11 cellular contexts compared by ENCODE assay signal in the genomic region with DNA sequence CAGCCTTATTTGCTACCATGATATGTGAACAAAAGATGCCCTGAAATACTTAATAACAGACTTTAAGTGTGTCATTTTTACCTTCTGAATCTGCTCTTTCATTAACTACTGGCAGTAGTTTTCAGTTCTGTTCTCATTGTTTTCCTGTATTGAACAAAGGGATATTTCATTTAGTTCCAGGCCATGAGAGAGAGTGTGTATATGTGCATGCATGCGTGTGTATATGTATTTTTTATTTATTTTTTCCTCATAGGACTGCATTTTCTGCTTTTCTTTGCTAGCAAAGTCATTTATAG.
"Had no signal": no experiment of that assay in that cellular context is flagged by ENCODE, and none has a peak within 500 bp of the region (broad histone marks: within the 10 kb centered on the region; RNA-seq: fewer than 3 reads in every experiment).

No MANE protein-coding gene starts in this region.

- H3K27me3 ChIP-seq: colonic mucosa, heart right ventricle, neural progenitor cell, pancreas, transverse colon had no signal

- ATAC-seq: stimulated activated memory B cell treated with anti-CD40 and anti-IgM and Interleukin-4, amounts not matched to agents 10 μg/mL and 1 μg/mL and 100 μg/mL, for 72 hours had no signal

- H3K27ac ChIP-seq: colonic mucosa, heart right ventricle, neural progenitor cell, pancreas, prostate gland had no signal

- H3K4me1 Mint-ChIP-seq: neural progenitor cell had no signal

- H3K27ac Mint-ChIP-seq: neural progenitor cell; stimulated activated memory B cell treated with anti-CD40 and anti-IgM and Interleukin-4, amounts not matched to agents 10 μg/mL and 1 μg/mL and 100 μg/mL, for 72 hours; stimulated activated naive CD8-positive, alpha-beta T cell treated with anti-CD3 and anti-CD28 coated beads, Interleukin-15, Interleukin-2, amounts not matched to agents 100 ng/mL and 50 ng/mL, for 24 hours had no signal

- DNase-seq: cerebellar nuclear complex, mammary epithelial cell had no signal

- H3K4me3 Mint-ChIP-seq: naive thymus-derived CD8-positive, alpha-beta T cell; neural progenitor cell; stimulated activated memory B cell treated with anti-CD40 and anti-IgM and Interleukin-4, amounts not matched to agents 10 μg/mL and 1 μg/mL and 100 μg/mL, for 72 hours; stimulated activated naive CD8-positive, alpha-beta T cell treated with anti-CD3 and anti-CD28 coated beads, Interleukin-15, Interleukin-2, amounts not matched to agents 100 ng/mL and 50 ng/mL, for 24 hours had no signal

- H3K9me3 Mint-ChIP-seq: naive thymus-derived CD8-positive, alpha-beta T cell; neural progenitor cell; stimulated activated memory B cell treated with anti-CD40 and anti-IgM and Interleukin-4, amounts not matched to agents 10 μg/mL and 1 μg/mL and 100 μg/mL, for 72 hours; stimulated activated naive CD8-positive, alpha-beta T cell treated with anti-CD3 and anti-CD28 coated beads, Interleukin-15, Interleukin-2, amounts not matched to agents 100 ng/mL and 50 ng/mL, for 24 hours had no signal

- H3K27me3 Mint-ChIP-seq: naive thymus-derived CD8-positive, alpha-beta T cell; stimulated activated memory B cell treated with anti-CD40 and anti-IgM and Interleukin-4, amounts not matched to agents 10 μg/mL and 1 μg/mL and 100 μg/mL, for 72 hours; stimulated activated naive CD8-positive, alpha-beta T cell treated with anti-CD3 and anti-CD28 coated beads, Interleukin-15, Interleukin-2, amounts not matched to agents 100 ng/mL and 50 ng/mL, for 24 hours had no signal
